15 cellular contexts compared by ENCODE assay signal in genomic region chr2:182586426-182586825, GRCh38.
DNase-seq lines count a peak whose midpoint lies in the region; ATAC-seq and TF ChIP-seq lines count a peak whose summit lies in the region.
"Had no signal": no experiment of that assay in that cellular context is flagged by ENCODE, and none has a peak within 500 bp of the region (broad histone marks: within the 10 kb centered on the region; RNA-seq: fewer than 3 reads in every experiment).

No MANE protein-coding gene starts in this region.

- no peak overlapping the region for H2AFZ ChIP-seq in OCI-LY3 (ENCODE audit: low read depth, low read length)

- H3K9me3 Mint-ChIP-seq in activated CD4-positive, alpha-beta memory T cell treated with anti-CD3 and anti-CD28 coated beads for 36 hours: no peaks in the 10 kb centered on the region
- H3K9me3 Mint-ChIP-seq: T-cell had no signal

- no peaks in the 10 kb centered on the region for H3K36me3 ChIP-seq in OCI-LY3 (replicated peaks; ENCODE audit: low read depth, low read length)
- H3K36me3 ChIP-seq: BLaER1, cardiac muscle cell had no signal

- POLR2A ChIA-PET in GM10248 (lab: Yijun Ruan, JAX): no interaction called here
- POLR2A ChIA-PET in activated CD4-positive, alpha-beta memory T cell treated with anti-CD3 and anti-CD28 coated beads for 36 hours (lab: Charles Lee): no interaction called here

- H3K27me3 ChIP-seq in OCI-LY3 (ENCODE audit: low read depth, low read length): no peaks in the 10 kb centered on the region
- H3K27me3 ChIP-seq: BLaER1, cardiac muscle cell had no signal

- H3K4me2 ChIP-seq in OCI-LY3 (ENCODE audit: low read length): no peak overlapping the region
- H3K4me2 ChIP-seq: BLaER1 had no signal

- no peak overlapping the region for H3K9ac ChIP-seq in OCI-LY3 (ENCODE audit: low read length)
- H3K9ac ChIP-seq: BLaER1 had no signal

- no peak overlapping the region for H3K4me3 ChIP-seq in OCI-LY3 (ENCODE audit: low read length)
- H3K4me3 ChIP-seq: BLaER1, cardiac muscle cell had no signal

- H3K27me3 Mint-ChIP-seq in activated CD4-positive, alpha-beta memory T cell treated with anti-CD3 and anti-CD28 coated beads for 36 hours: peaks cover 1% of the 10 kb centered on the region

- intact Hi-C loops in activated CD4-positive, alpha-beta memory T cell treated with anti-CD3 and anti-CD28 coated beads for 36 hours (cut with micrococcal nuclease): no loop called here

- CTCF ChIA-PET in GM10248 (lab: Yijun Ruan, JAX): interaction anchor here (0.7 to 1.7 kb wide), 4 partner anchors 13 to 401 kb away, joined by 3 to 9 read pairs (median 4); no protein-coding TSS in a partner anchor
- CTCF ChIA-PET in activated CD4-positive, alpha-beta memory T cell treated with anti-CD3 and anti-CD28 coated beads for 36 hours (lab: Charles Lee): interaction anchor here (1.0 kb wide), 1 partner anchor 400 kb away, joined by 4 read pairs; no protein-coding TSS in a partner anchor

- H4K20me1 ChIP-seq in OCI-LY3 (ENCODE audit: insufficient read depth, low read length): no peaks in the 10 kb centered on the region
- H4K20me1 ChIP-seq: BLaER1 had no signal

- ATAC-seq in GM18909 (IDR thresholded peaks at IDR 0.05; ENCODE audit: poor library complexity, unreplicated experiment) (peak; percentile 72), HG02981 (IDR thresholded peaks at IDR 0.05; ENCODE audit: unreplicated experiment) (peak; percentile 72), GM19467 (IDR thresholded peaks at IDR 0.05; ENCODE audit: unreplicated experiment) (no peak)
- ATAC-seq: T-cell had no signal

- H3K27ac Mint-ChIP-seq in activated CD4-positive, alpha-beta memory T cell treated with anti-CD3 and anti-CD28 coated beads for 36 hours: no peak overlapping the region
- H3K27ac Mint-ChIP-seq: T-cell had no signal

- peak; percentile 38 for TF ChIP-seq CTCF in GM10248 (IDR thresholded peaks at IDR 0.05; ENCODE audit: control extremely low read depth, extremely low read depth, low read depth, missing control alignments)
- peak; percentile 42 for TF ChIP-seq CTCF in OCI-LY3 (IDR thresholded peaks at IDR 0.05; ENCODE audit: low read depth, low read length)

- H3K27ac ChIP-seq in OCI-LY3 (ENCODE audit: low read length): no peak overlapping the region
- H3K27ac ChIP-seq: BLaER1, cardiac muscle cell had no signal

- DNase-seq in GM10248 (ENCODE audit: extremely low spot score) (peak; percentile 30), retina (no peak), NOMO-1 treated with dmso at 0.1 percent for 144 hours (lab: John Stamatoyannopoulos, UW; ENCODE audit: unreplicated experiment) (no peak)
- no peak for DNase-seq in activated CD4-positive, alpha-beta memory T cell treated with anti-CD3 and anti-CD28 coated beads for 36 hours
- DNase-seq: activated CD4-positive, alpha-beta T cell treated with anti-CD3 and anti-CD28 coated beads, Interleukin-2, amount 50 U/mL, for 48 hours; activated naive CD4-positive, alpha-beta T cell; NCI-H1092; nucleus accumbens; T-cell had no signal

- no peak overlapping the region for H3K4me3 Mint-ChIP-seq in activated CD4-positive, alpha-beta memory T cell treated with anti-CD3 and anti-CD28 coated beads for 36 hours
- H3K4me3 Mint-ChIP-seq: T-cell had no signal

- H3K9me3 ChIP-seq in OCI-LY3 (ENCODE audit: insufficient read depth, low read length): no peaks in the 10 kb centered on the region
- H3K9me3 ChIP-seq: BLaER1 had no signal

- no peaks in the 10 kb centered on the region for H3K79me2 ChIP-seq in OCI-LY3 (ENCODE audit: low read length)

- no peaks in the 10 kb centered on the region for H3K4me1 Mint-ChIP-seq in activated CD4-positive, alpha-beta memory T cell treated with anti-CD3 and anti-CD28 coated beads for 36 hours (ENCODE audit: low read depth)
- H3K4me1 Mint-ChIP-seq: T-cell had no signal

- H3K36me3 Mint-ChIP-seq in activated CD4-positive, alpha-beta memory T cell treated with anti-CD3 and anti-CD28 coated beads for 36 hours: no peaks in the 10 kb centered on the region
- H3K36me3 Mint-ChIP-seq: T-cell had no signal

- H3K4me1 ChIP-seq in OCI-LY3 (ENCODE audit: low read length): no peaks in the 10 kb centered on the region
- H3K4me1 ChIP-seq: BLaER1 had no signal
